16 cellular contexts compared by ENCODE assay signal in genomic region chr6:3195377-3195694, GRCh38. TPM values are rescaled to one million over a fixed set of nuclear protein-coding genes. Genes with fewer than 3 reads are reported as not detected.
DNase-seq lines count a peak whose midpoint lies in the region; ATAC-seq and TF ChIP-seq lines count a peak whose summit lies in the region.
"Had no signal": no experiment of that assay in that cellular context is flagged by ENCODE, and none has a peak within 500 bp of the region (broad histone marks: within the 10 kb centered on the region; RNA-seq: fewer than 3 reads in every experiment).

No MANE protein-coding gene starts in this region.

- no peak for DNase-seq in neural progenitor cell (ENCODE audit: low spot score)
- DNase-seq in progenitor cell of endocrine pancreas (ENCODE audit: low spot score, unreplicated experiment), result no peak
- DNase-seq in posterior cingulate gyrus, result no peak
- DNase-seq in islet precursor cell, result no peak
- DNase-seq: activated CD4-positive, alpha-beta memory T cell treated with anti-CD3 and anti-CD28 coated beads, Interleukin-2, amount 10 ng/mL, durations not matched to agents 7 days and 5 days; activated effector memory CD4-positive, alpha-beta T cell treated with anti-CD3 and anti-CD28 coated beads, Interleukin-2, amount 50 U/mL, for 16 hours; brain microvascular endothelial cell; cortex of kidney; NCI-H510A treated with DMSO at 0.1 percent for 48 hours had no signal

- 73% methylated on average over 6 of the region's 6 CpGs for WGBS in HUES64

- H3K4me1 ChIP-seq in DOHH2 (ENCODE audit: control insufficient read depth, low read length) (peaks cover 19% of the 10 kb centered on the region), HUES64 (ENCODE audit: insufficient read depth, low read length) (peaks cover 33% of the 10 kb centered on the region), neural progenitor cell (peaks cover 35% of the 10 kb centered on the region)
- H3K4me1 ChIP-seq: Caco-2 had no signal

- H3K79me2 ChIP-seq in DOHH2 (ENCODE audit: control insufficient read depth, low read length), result no peaks in the 10 kb centered on the region
- H3K79me2 ChIP-seq in neural progenitor cell (ENCODE audit: low read depth), result no peaks in the 10 kb centered on the region

- H3K9me2 ChIP-seq in DOHH2 (replicated peaks; ENCODE audit: control insufficient read depth, low read length), result no peaks in the 10 kb centered on the region

- ATAC-seq in HG03460 (IDR thresholded peaks at IDR 0.05; ENCODE audit: unreplicated experiment), result no peak

- H3F3A ChIP-seq in DOHH2 (ENCODE audit: control insufficient read depth, insufficient read depth), result no peaks in the 10 kb centered on the region
- H3F3A ChIP-seq in neural progenitor cell (ENCODE audit: low read depth), result peaks cover 43% of the 10 kb centered on the region

- H3K27ac ChIP-seq in DOHH2 (ENCODE audit: low read depth, low read length), result no peak overlapping the region
- H3K27ac ChIP-seq in HUES64 (ENCODE audit: low read depth, low read length), result peak overlapping the region; percentile 79
- H3K27ac ChIP-seq in cingulate gyrus (ENCODE audit: low read depth, low read length), result peak overlapping the region; percentile 84
- no peak overlapping the region for H3K27ac ChIP-seq in neural progenitor cell
- H3K27ac ChIP-seq: brain microvascular endothelial cell, HL-60 had no signal

- H3K36me3 ChIP-seq in DOHH2 (ENCODE audit: control insufficient read depth, low read length), result no peaks in the 10 kb centered on the region
- no peaks in the 10 kb centered on the region for H3K36me3 ChIP-seq in HUES64 (ENCODE audit: insufficient read depth, low read length)
- H3K36me3 ChIP-seq in neural progenitor cell, result no peaks in the 10 kb centered on the region
- H3K36me3 ChIP-seq: brain microvascular endothelial cell had no signal

- H3K9ac ChIP-seq in HUES64 (ENCODE audit: low read depth, low read length) (peak overlapping the region; percentile 42; the same call in 1 of the 2 replicates), neural progenitor cell (no peak overlapping the region)

- H3K9me3 Mint-ChIP-seq in neural progenitor cell (peaks cover 15% of the 10 kb centered on the region), progenitor cell of endocrine pancreas (ENCODE audit: low read depth) (peaks cover 6% of the 10 kb centered on the region)
- H3K9me3 Mint-ChIP-seq: stimulated activated naive CD8-positive, alpha-beta T cell treated with anti-CD3 and anti-CD28 coated beads, Interleukin-15, Interleukin-2, amounts not matched to agents 100 ng/mL and 50 ng/mL, for 24 hours had no signal

- TF ChIP-seq CTCF in DOHH2 (IDR thresholded peaks at IDR 0.05; ENCODE audit: low read depth, low read length, poor library complexity, severe bottlenecking) (no peak), neural progenitor cell (IDR thresholded peaks at IDR 0.05) (no peak), progenitor cell of endocrine pancreas (IDR thresholded peaks at IDR 0.05; ENCODE audit: unreplicated experiment) (no peak)

- H3K27me3 ChIP-seq in DOHH2 (ENCODE audit: control insufficient read depth, low read length), result no peaks in the 10 kb centered on the region
- H3K27me3 ChIP-seq in HUES64 (ENCODE audit: insufficient read depth, low read length), result no peaks in the 10 kb centered on the region
- H3K27me3 ChIP-seq in neural progenitor cell, result no peaks in the 10 kb centered on the region
- H3K27me3 ChIP-seq: brain microvascular endothelial cell had no signal

- peak overlapping the region; percentile 94 for H2AFZ ChIP-seq in neural progenitor cell (replicated peaks)

- peaks cover 6% of the 10 kb centered on the region for H3K36me3 Mint-ChIP-seq in neural progenitor cell
- no peaks in the 10 kb centered on the region for H3K36me3 Mint-ChIP-seq in progenitor cell of endocrine pancreas (ENCODE audit: insufficient read depth)

- H3K27ac Mint-ChIP-seq in neural progenitor cell, result no peak overlapping the region
- no peak overlapping the region for H3K27ac Mint-ChIP-seq in progenitor cell of endocrine pancreas
- H3K27ac Mint-ChIP-seq: activated CD4-positive, alpha-beta memory T cell treated with anti-CD3 and anti-CD28 coated beads, Interleukin-2, amount 10 ng/mL, durations not matched to agents 7 days and 5 days; stimulated activated naive CD8-positive, alpha-beta T cell treated with anti-CD3 and anti-CD28 coated beads, Interleukin-15, Interleukin-2, amounts not matched to agents 100 ng/mL and 50 ng/mL, for 24 hours had no signal

- H3K4me1 Mint-ChIP-seq in neural progenitor cell, result peaks cover 18% of the 10 kb centered on the region
- H3K4me1 Mint-ChIP-seq in progenitor cell of endocrine pancreas (ENCODE audit: low read depth), result no peaks in the 10 kb centered on the region
- H3K4me1 Mint-ChIP-seq: activated CD4-positive, alpha-beta memory T cell treated with anti-CD3 and anti-CD28 coated beads, Interleukin-2, amount 10 ng/mL, durations not matched to agents 7 days and 5 days had no signal

- intact Hi-C loops in posterior cingulate gyrus (cut with DNase I), result no loop called here

- H3K4me3 Mint-ChIP-seq in neural progenitor cell (no peak overlapping the region), progenitor cell of endocrine pancreas (ENCODE audit: low read depth) (no peak overlapping the region)
- H3K4me3 Mint-ChIP-seq: activated CD4-positive, alpha-beta memory T cell treated with anti-CD3 and anti-CD28 coated beads, Interleukin-2, amount 10 ng/mL, durations not matched to agents 7 days and 5 days; stimulated activated naive CD8-positive, alpha-beta T cell treated with anti-CD3 and anti-CD28 coated beads, Interleukin-15, Interleukin-2, amounts not matched to agents 100 ng/mL and 50 ng/mL, for 24 hours had no signal

- H3K4me2 ChIP-seq in DOHH2 (ENCODE audit: low read length) (peak overlapping the region; percentile 14), neural progenitor cell (peak overlapping the region; percentile 68)

- H4K20me1 ChIP-seq in DOHH2 (ENCODE audit: control insufficient read depth, insufficient read depth, low read depth, low read length), result no peaks in the 10 kb centered on the region
- no peaks in the 10 kb centered on the region for H4K20me1 ChIP-seq in neural progenitor cell (ENCODE audit: low read depth)

- no peak overlapping the region for H3K4me3 ChIP-seq in DOHH2 (ENCODE audit: low read length)
- H3K4me3 ChIP-seq in HUES64 (ENCODE audit: low read length), result peak overlapping the region; percentile 6; the same call in 1 of the 2 replicates
- H3K4me3 ChIP-seq in neural progenitor cell, result peak overlapping the region; percentile 13

- H3K9me3 ChIP-seq in DOHH2 (ENCODE audit: control insufficient read depth, insufficient read depth, low read length) (no peaks in the 10 kb centered on the region; the same call in 1 of the 2 replicates), HUES64 (ENCODE audit: insufficient read depth, low read depth, low read length) (peaks cover 3% of the 10 kb centered on the region; the same call in 1 of the 2 replicates), neural progenitor cell (ENCODE audit: low read depth) (no peaks in the 10 kb centered on the region)
- H3K9me3 ChIP-seq: Caco-2 had no signal

- H3K27me3 Mint-ChIP-seq in neural progenitor cell (ENCODE audit: insufficient read depth, low read depth), result peaks cover 3% of the 10 kb centered on the region
- no peaks in the 10 kb centered on the region for H3K27me3 Mint-ChIP-seq in progenitor cell of endocrine pancreas

RNA-seq across cellular contexts. Expression of gene TUBB2B, which starts 32.1 kb away (rescaled TPM):
- polyA plus RNA-seq in HUES64 (2013, experiment 1 of 2), result 576 TPM
- polyA plus RNA-seq in HUES64 (2013, experiment 2 of 2), result 669 TPM
- total RNA-seq in neural progenitor cell (ENCODE audit: low replicate concordance) (362 and 762 TPM in 2 replicates), progenitor cell of endocrine pancreas (268 and 276 TPM in 2 replicates)
- total RNA-seq: activated CD4-positive, alpha-beta memory T cell treated with anti-CD3 and anti-CD28 coated beads, Interleukin-2, amount 10 ng/mL, durations not matched to agents 7 days and 5 days had no signal

RNA-seq across cellular contexts. Expression of gene TUBB2A, which starts 38.0 kb away (rescaled TPM):
- 489 TPM for polyA plus RNA-seq in HUES64 (2013, experiment 1 of 2)
- polyA plus RNA-seq in HUES64 (2013, experiment 2 of 2), result 497 TPM
- 57.9 and 117 TPM in 2 replicates for total RNA-seq in neural progenitor cell (ENCODE audit: low replicate concordance)
- total RNA-seq in progenitor cell of endocrine pancreas, result 31.9 and 37.1 TPM in 2 replicates

Comparison
In these comparisons a context has a peak if more than half of its experiments do, and no peak if none do; other contexts are left out.
1. H3K27ac ChIP-seq: peak in HUES64 (single experiment) and cingulate gyrus (single experiment); none in DOHH2 (single experiment) and neural progenitor cell (single experiment).